In the genomic region with DNA sequence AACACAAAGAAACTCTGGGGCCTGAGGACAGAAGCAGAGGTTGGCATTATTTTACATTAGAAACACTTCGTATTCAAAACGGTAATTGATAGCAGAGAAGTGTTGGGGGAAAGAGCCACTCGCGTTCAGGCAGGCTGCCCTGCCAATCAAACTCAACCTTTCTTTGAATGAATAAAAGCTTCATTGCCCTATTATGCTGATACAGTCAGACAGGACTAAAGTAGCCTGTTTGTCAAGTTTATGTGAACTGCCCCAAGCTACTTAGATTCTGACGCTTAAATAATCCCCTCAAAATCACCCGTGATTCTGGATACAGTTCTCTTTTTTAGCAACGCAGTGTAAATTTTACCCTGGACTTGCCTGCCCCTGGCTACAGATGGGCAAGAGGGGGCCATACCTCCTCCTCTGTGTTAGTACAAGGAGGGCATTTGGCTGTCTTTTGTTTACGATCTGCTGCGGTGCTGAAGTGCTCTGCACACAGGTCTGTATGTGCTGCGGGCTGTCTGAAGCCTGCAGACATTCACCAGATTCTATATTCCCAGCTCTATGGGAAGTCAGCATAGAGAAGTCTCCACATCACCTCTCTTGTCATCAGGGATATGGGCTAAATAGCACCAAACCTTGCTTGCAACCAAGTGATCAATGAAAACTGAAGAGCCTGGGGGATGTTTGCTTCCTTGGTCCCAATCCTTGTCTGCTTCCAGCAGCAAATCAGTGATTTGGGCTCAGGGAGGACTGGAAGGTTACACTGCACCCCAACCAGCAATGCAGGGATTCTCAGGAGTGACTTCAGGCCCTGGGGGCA, we compare ENCODE assay signal across 13 cellular contexts.
DNase-seq lines count a peak whose midpoint lies in the region; ATAC-seq and TF ChIP-seq lines count a peak whose summit lies in the region.
"Had no signal": no experiment of that assay in that cellular context is flagged by ENCODE, and none has a peak within 500 bp of the region (broad histone marks: within the 10 kb centered on the region; RNA-seq: fewer than 3 reads in every experiment).

No MANE protein-coding gene starts in this region.

- TF ChIP-seq POLR2A in ovary (IDR thresholded peaks at IDR 0.05) (no peak), stomach (IDR thresholded peaks at IDR 0.05) (no peak)

- TF ChIP-seq CTCF in chondrocyte (IDR thresholded peaks at IDR 0.05) (no peak), ovary (IDR thresholded peaks at IDR 0.05) (no peak), stomach (IDR thresholded peaks at IDR 0.05) (no peak)

- CTCF ChIA-PET in activated CD4-positive, alpha-beta T cell treated with anti-CD3 and anti-CD28 coated beads for 36 hours (lab: Charles Lee) = interaction anchor here (1.6 kb wide), 1 partner anchor 15 kb away, joined by 6 read pairs; no protein-coding TSS in a partner anchor

- H3K4me3 Mint-ChIP-seq in activated CD4-positive, alpha-beta T cell treated with anti-CD3 and anti-CD28 coated beads for 36 hours = no peak overlapping the region
- no peak overlapping the region for H3K4me3 Mint-ChIP-seq in chondrocyte (ENCODE audit: unreplicated experiment)
- H3K4me3 Mint-ChIP-seq in stimulated activated naive B cell treated with anti-CD40 and anti-IgM and Interleukin-4, amounts not matched to agents 10 μg/mL and 1 μg/mL and 100 μg/mL, for 72 hours = peak overlapping the region; percentile 63 to 70

- POLR2A ChIA-PET in activated CD4-positive, alpha-beta T cell treated with anti-CD3 and anti-CD28 coated beads for 36 hours (lab: Charles Lee) = interaction anchor here (0.7 kb wide), 1 partner anchor 710 kb away, joined by 4 read pairs; no protein-coding TSS in a partner anchor

- no peak overlapping the region for H3K27ac Mint-ChIP-seq in activated CD4-positive, alpha-beta T cell treated with anti-CD3 and anti-CD28 coated beads for 36 hours
- H3K27ac Mint-ChIP-seq in chondrocyte (ENCODE audit: unreplicated experiment) = peak overlapping the region; percentile 88
- peak overlapping the region; percentile 93 for H3K27ac Mint-ChIP-seq in stimulated activated naive B cell treated with anti-CD40 and anti-IgM and Interleukin-4, amounts not matched to agents 10 μg/mL and 1 μg/mL and 100 μg/mL, for 72 hours

- H3K27me3 ChIP-seq in ovary (no peaks in the 10 kb centered on the region), stomach (peaks cover 0 to 3% (median 0%) of the 10 kb centered on the region in 3 donors)
- H3K27me3 ChIP-seq: ascending aorta, tibial nerve had no signal

- no peaks in the 10 kb centered on the region for H3K36me3 ChIP-seq in ovary
- H3K36me3 ChIP-seq in stomach = no peaks in the 10 kb centered on the region
- H3K36me3 ChIP-seq: ascending aorta, tibial nerve had no signal

- H3K27ac ChIP-seq in ovary = no peak overlapping the region
- H3K27ac ChIP-seq in stomach = no peak overlapping the region
- H3K27ac ChIP-seq: ascending aorta had no signal

- no peak for DNase-seq in activated CD4-positive, alpha-beta T cell treated with anti-CD3 and anti-CD28 coated beads for 36 hours
- DNase-seq in activated CD4-positive, alpha-beta T cell treated with anti-CD3 and anti-CD28 coated beads for 48 hours = no peak
- DNase-seq in NCI-H1105 treated with DMSO at 0.1 percent for 48 hours (lab: John Stamatoyannopoulos, UW) (peak; percentile 29), chondrocyte (ENCODE audit: low spot score) (no peak), ovary (no peak), stomach (no peak)
- no peak for DNase-seq in stimulated activated naive B cell treated with anti-CD40 and anti-IgM and Interleukin-4, amounts not matched to agents 10 μg/mL and 1 μg/mL and 100 μg/mL, for 72 hours
- DNase-seq: activated CD8-positive, alpha-beta memory T cell treated with anti-CD3 and anti-CD28 coated beads, Interleukin-2, amount 50 U/mL, for 48 hours; IMR-90; NCI-H2029 treated with DMSO at 0.1 percent for 48 hours had no signal

- TF ChIP-seq EP300 in ovary (IDR thresholded peaks at IDR 0.05) (no peak), stomach (IDR thresholded peaks at IDR 0.05) (no peak)

- H3K9me3 Mint-ChIP-seq in activated CD4-positive, alpha-beta T cell treated with anti-CD3 and anti-CD28 coated beads for 36 hours (ENCODE audit: low read depth) = no peaks in the 10 kb centered on the region
- no peaks in the 10 kb centered on the region for H3K9me3 Mint-ChIP-seq in chondrocyte (ENCODE audit: low read depth)
- H3K9me3 Mint-ChIP-seq in stimulated activated naive B cell treated with anti-CD40 and anti-IgM and Interleukin-4, amounts not matched to agents 10 μg/mL and 1 μg/mL and 100 μg/mL, for 72 hours = no peaks in the 10 kb centered on the region

- H3K9me3 ChIP-seq in ovary (no peaks in the 10 kb centered on the region), stomach (no peaks in the 10 kb centered on the region)
- H3K9me3 ChIP-seq: ascending aorta, tibial nerve had no signal

- ATAC-seq in activated CD4-positive, alpha-beta T cell treated with anti-CD3 and anti-CD28 coated beads for 36 hours = peak; percentile 49
- peak; percentile 45 to 56 for ATAC-seq in stimulated activated naive B cell treated with anti-CD40 and anti-IgM and Interleukin-4, amounts not matched to agents 10 μg/mL and 1 μg/mL and 100 μg/mL, for 72 hours (replicated peaks)
- ATAC-seq in HG03521 (IDR thresholded peaks at IDR 0.05; ENCODE audit: unreplicated experiment) = no peak

- no peaks in the 10 kb centered on the region for H3K36me3 Mint-ChIP-seq in activated CD4-positive, alpha-beta T cell treated with anti-CD3 and anti-CD28 coated beads for 36 hours (ENCODE audit: low read depth)
- no peaks in the 10 kb centered on the region for H3K36me3 Mint-ChIP-seq in chondrocyte (ENCODE audit: low read depth)
- H3K36me3 Mint-ChIP-seq in stimulated activated naive B cell treated with anti-CD40 and anti-IgM and Interleukin-4, amounts not matched to agents 10 μg/mL and 1 μg/mL and 100 μg/mL, for 72 hours = peaks cover 6 to 18% of the 10 kb centered on the region in 2 donors

- WGBS in ovary, 3 donors = 70 to 77% (median 76%) methylated on average over 10 of the region's 10 CpGs
- WGBS in stomach, 5 donors = 24 to 39% (median 30%) methylated on average over 10 of the region's 10 CpGs

- H3K27me3 Mint-ChIP-seq in activated CD4-positive, alpha-beta T cell treated with anti-CD3 and anti-CD28 coated beads for 36 hours = peaks cover 7% of the 10 kb centered on the region
- no peaks in the 10 kb centered on the region for H3K27me3 Mint-ChIP-seq in chondrocyte (ENCODE audit: low read depth)
- H3K27me3 Mint-ChIP-seq in stimulated activated naive B cell treated with anti-CD40 and anti-IgM and Interleukin-4, amounts not matched to agents 10 μg/mL and 1 μg/mL and 100 μg/mL, for 72 hours = no peaks in the 10 kb centered on the region

- H3K4me3 ChIP-seq in ovary (no peak overlapping the region), stomach (no peak overlapping the region)
- H3K4me3 ChIP-seq: ascending aorta, tibial nerve had no signal

- H3K4me1 Mint-ChIP-seq in activated CD4-positive, alpha-beta T cell treated with anti-CD3 and anti-CD28 coated beads for 36 hours = peaks cover 11% of the 10 kb centered on the region
- H3K4me1 Mint-ChIP-seq in chondrocyte (ENCODE audit: low read depth) = peaks cover 85% of the 10 kb centered on the region
- H3K4me1 Mint-ChIP-seq in stimulated activated naive B cell treated with anti-CD40 and anti-IgM and Interleukin-4, amounts not matched to agents 10 μg/mL and 1 μg/mL and 100 μg/mL, for 72 hours = peaks cover 73 to 97% of the 10 kb centered on the region in 2 donors

- intact Hi-C loops in activated CD4-positive, alpha-beta T cell treated with anti-CD3 and anti-CD28 coated beads for 36 hours (cut with DNase I, micrococcal nuclease) = no loop called here
- intact Hi-C loops in ovary (cut with DNase I) = loop anchor here in 1 of 4 donors (10.0 kb wide), 1 partner anchor 224 kb away; no protein-coding TSS in a partner anchor
- intact Hi-C loops in stomach (cut with DNase I; ENCODE audit: low total_unique reads) = no loop called here

- H3K4me1 ChIP-seq in ovary (ENCODE audit: insufficient read depth) (peaks cover 14% of the 10 kb centered on the region), stomach (peaks cover 0 to 40% (median 0%) of the 10 kb centered on the region in 4 donors)

Comparison
In these comparisons a context has a peak if more than half of its experiments do, and no peak if none do; other contexts are left out.
1. H3K4me3 Mint-ChIP-seq: peak in stimulated activated naive B cell treated with anti-CD40 and anti-IgM and Interleukin-4, amounts not matched to agents 10 μg/mL and 1 μg/mL and 100 μg/mL, for 72 hours (2 of 2); none in activated CD4-positive, alpha-beta T cell treated with anti-CD3 and anti-CD28 coated beads for 36 hours (single experiment) and chondrocyte (single experiment).